Comparison of ENCODE assay signal across 11 cellular contexts in the genomic region with DNA sequence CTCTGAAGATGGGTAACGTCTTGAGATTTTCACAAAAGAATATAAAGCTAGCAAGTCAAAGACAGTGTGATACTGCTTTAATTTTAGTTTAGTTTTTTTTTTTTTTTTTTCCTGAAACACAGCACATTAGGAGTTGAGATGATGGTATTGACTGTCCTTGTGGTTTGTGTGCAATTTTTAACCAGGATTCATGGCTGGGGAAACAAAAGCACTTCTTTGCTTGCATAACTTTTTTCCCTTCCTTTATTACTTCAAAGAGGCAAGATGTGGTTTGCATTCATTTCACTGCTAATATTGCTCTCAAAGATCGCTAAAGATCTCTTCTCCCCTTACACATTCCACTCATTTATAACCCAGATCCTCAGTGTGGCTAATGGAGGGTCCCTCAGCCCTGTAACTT.
DNase-seq lines count a peak whose midpoint lies in the region; ATAC-seq and TF ChIP-seq lines count a peak whose summit lies in the region.
"Had no signal": no experiment of that assay in that cellular context is flagged by ENCODE, and none has a peak within 500 bp of the region (broad histone marks: within the 10 kb centered on the region; RNA-seq: fewer than 3 reads in every experiment).

No MANE protein-coding gene starts in this region.

- peak; percentile 50 for DNase-seq in AG10803 (ENCODE audit: low read depth)
- DNase-seq in GM23338 (ENCODE audit: low spot score): no peak
- DNase-seq in activated CD8-positive, alpha-beta T cell treated with anti-CD3 and anti-CD28 coated beads, Interleukin-2, amount 10 ng/mL, durations not matched to agents 7 days and 5 days: no peak
- peak; percentile 24 for DNase-seq in glomerular visceral epithelial cell (ENCODE audit: extremely low spot score)
- DNase-seq in HuH-7.5 (ENCODE audit: low spot score): no peak
- no peak for DNase-seq in stimulated activated CD4-positive, alpha-beta T cell treated with anti-CD3 and anti-CD28 coated beads, Interleukin-12 subunit alpha, Interleukin-12 subunit beta, amount 100 ng/mL, for 4 hours
- no peak for DNase-seq in activated effector memory CD4-positive, alpha-beta T cell treated with anti-CD3 and anti-CD28 coated beads, Interleukin-2, amount 50 U/mL, for 16 hours
- DNase-seq in activated naive CD4-positive, alpha-beta T cell treated with anti-CD3 and anti-CD28 coated beads, Interleukin-2, amount 50 U/mL, for 72 hours (ENCODE audit: low spot score in 2 of 2): no peak
- DNase-seq: erythroblast had no signal

- POLR2A ChIA-PET in activated CD8-positive, alpha-beta T cell treated with anti-CD3 and anti-CD28 coated beads, Interleukin-2, amount 10 ng/mL, durations not matched to agents 7 days and 5 days (lab: Charles Lee): no interaction called here

- no peak overlapping the region for H3K4me3 ChIP-seq in AG10803 (ENCODE audit: low read length)
- peak overlapping the region; percentile 9; the same call in 1 of the 2 replicates for H3K4me3 ChIP-seq in GM23338
- H3K4me3 ChIP-seq: SJCRH30 had no signal

- H2AFZ ChIP-seq in GM23338: peak overlapping the region; percentile 4

- no peak for ATAC-seq in GM23338
- ATAC-seq in activated CD8-positive, alpha-beta T cell treated with anti-CD3 and anti-CD28 coated beads, Interleukin-2, amount 10 ng/mL, durations not matched to agents 7 days and 5 days: no peak
- no peak for ATAC-seq in activated naive CD4-positive, alpha-beta T cell treated with anti-CD3 and anti-CD28 coated beads, Interleukin-2, amount 50 U/mL, for 72 hours

- no peak for TF ChIP-seq CTCF in AG10803 (conservative IDR thresholded peaks at IDR 0.05; ENCODE audit: low read length)
- no peak for TF ChIP-seq CTCF in GM23338 (conservative IDR thresholded peaks at IDR 0.05; ENCODE audit: low read depth in 2 of 2)

- no peak overlapping the region; the same call in 2 of the 3 replicates for H3K4me3 Mint-ChIP-seq in GM23338
- H3K4me3 Mint-ChIP-seq in activated CD8-positive, alpha-beta T cell treated with anti-CD3 and anti-CD28 coated beads, Interleukin-2, amount 10 ng/mL, durations not matched to agents 7 days and 5 days: peak overlapping the region; percentile 28

- peaks cover 26% of the 10 kb centered on the region for H3K4me1 ChIP-seq in GM23338 (ENCODE audit: insufficient read depth)
- H3K4me1 ChIP-seq: SJCRH30 had no signal

- peak overlapping the region; percentile 55 for H3K4me2 ChIP-seq in GM23338

- H3K27me3 ChIP-seq in GM23338 (ENCODE audit: insufficient read depth): no peaks in the 10 kb centered on the region
- H3K27me3 ChIP-seq: SJCRH30 had no signal

- no peaks in the 10 kb centered on the region for H3K9me3 Mint-ChIP-seq in GM23338
- H3K9me3 Mint-ChIP-seq in activated CD8-positive, alpha-beta T cell treated with anti-CD3 and anti-CD28 coated beads, Interleukin-2, amount 10 ng/mL, durations not matched to agents 7 days and 5 days (ENCODE audit: insufficient read depth): no peaks in the 10 kb centered on the region
- H3K9me3 Mint-ChIP-seq in activated naive CD4-positive, alpha-beta T cell treated with anti-CD3 and anti-CD28 coated beads, Interleukin-2, amount 50 U/mL, for 72 hours: no peaks in the 10 kb centered on the region

- H3K79me2 ChIP-seq in GM23338 (replicated peaks; ENCODE audit: insufficient read depth): no peaks in the 10 kb centered on the region

- peak overlapping the region; percentile 76 for H3K27ac Mint-ChIP-seq in GM23338
- peak overlapping the region; percentile 70 for H3K27ac Mint-ChIP-seq in activated CD8-positive, alpha-beta T cell treated with anti-CD3 and anti-CD28 coated beads, Interleukin-2, amount 10 ng/mL, durations not matched to agents 7 days and 5 days
- H3K27ac Mint-ChIP-seq in activated naive CD4-positive, alpha-beta T cell treated with anti-CD3 and anti-CD28 coated beads, Interleukin-2, amount 50 U/mL, for 72 hours: peak overlapping the region in 1 of 2 donors; percentile 82

- H3K36me3 Mint-ChIP-seq in GM23338 (ENCODE audit: low read depth): no peaks in the 10 kb centered on the region
- no peaks in the 10 kb centered on the region for H3K36me3 Mint-ChIP-seq in activated CD8-positive, alpha-beta T cell treated with anti-CD3 and anti-CD28 coated beads, Interleukin-2, amount 10 ng/mL, durations not matched to agents 7 days and 5 days (ENCODE audit: low read depth)
- H3K36me3 Mint-ChIP-seq in activated naive CD4-positive, alpha-beta T cell treated with anti-CD3 and anti-CD28 coated beads, Interleukin-2, amount 50 U/mL, for 72 hours: no peaks in the 10 kb centered on the region

- H3F3A ChIP-seq in GM23338 (replicated peaks; ENCODE audit: low read depth): no peaks in the 10 kb centered on the region

- no peaks in the 10 kb centered on the region for H4K20me1 ChIP-seq in GM23338 (replicated peaks; ENCODE audit: insufficient read depth)

- H3K36me3 ChIP-seq in GM23338 (ENCODE audit: insufficient read depth): no peaks in the 10 kb centered on the region
- H3K36me3 ChIP-seq: SJCRH30 had no signal

- H3K4me1 Mint-ChIP-seq in GM23338: peaks cover 44% of the 10 kb centered on the region
- H3K4me1 Mint-ChIP-seq in activated CD8-positive, alpha-beta T cell treated with anti-CD3 and anti-CD28 coated beads, Interleukin-2, amount 10 ng/mL, durations not matched to agents 7 days and 5 days (ENCODE audit: low read depth): peaks cover 51% of the 10 kb centered on the region

- H3K9me2 ChIP-seq in GM23338 (ENCODE audit: insufficient read depth): no peaks in the 10 kb centered on the region

- H3K27ac ChIP-seq in GM23338 (ENCODE audit: low read depth): no peak overlapping the region
- H3K27ac ChIP-seq: C4-2B, SJCRH30 had no signal

- H3K27me3 Mint-ChIP-seq in GM23338 (ENCODE audit: insufficient read depth, low read depth, poor library complexity): peaks cover 3% of the 10 kb centered on the region
- H3K27me3 Mint-ChIP-seq in activated CD8-positive, alpha-beta T cell treated with anti-CD3 and anti-CD28 coated beads, Interleukin-2, amount 10 ng/mL, durations not matched to agents 7 days and 5 days (ENCODE audit: low read depth): no peaks in the 10 kb centered on the region

- CTCF ChIA-PET in activated CD8-positive, alpha-beta T cell treated with anti-CD3 and anti-CD28 coated beads, Interleukin-2, amount 10 ng/mL, durations not matched to agents 7 days and 5 days (lab: Charles Lee): interaction anchor here (1.4 to 2.1 kb wide), 2 partner anchors 24 to 34 kb away, joined by 4 to 6 read pairs; no protein-coding TSS in a partner anchor

TF ChIP-seq in GM23338, 12 proteins besides CTCF, POLR2A, EP300 and RAD21 (continues in another document):
- TF ChIP-seq CREB1 (CRISPR knock-in tag; IDR thresholded peaks at IDR 0.05; ENCODE audit: low read depth) (no peak), EZH2 (IDR thresholded peaks at IDR 0.05; ENCODE audit: low read depth, unreplicated experiment) (no peak)
- TF ChIP-seq, protein P1, sequence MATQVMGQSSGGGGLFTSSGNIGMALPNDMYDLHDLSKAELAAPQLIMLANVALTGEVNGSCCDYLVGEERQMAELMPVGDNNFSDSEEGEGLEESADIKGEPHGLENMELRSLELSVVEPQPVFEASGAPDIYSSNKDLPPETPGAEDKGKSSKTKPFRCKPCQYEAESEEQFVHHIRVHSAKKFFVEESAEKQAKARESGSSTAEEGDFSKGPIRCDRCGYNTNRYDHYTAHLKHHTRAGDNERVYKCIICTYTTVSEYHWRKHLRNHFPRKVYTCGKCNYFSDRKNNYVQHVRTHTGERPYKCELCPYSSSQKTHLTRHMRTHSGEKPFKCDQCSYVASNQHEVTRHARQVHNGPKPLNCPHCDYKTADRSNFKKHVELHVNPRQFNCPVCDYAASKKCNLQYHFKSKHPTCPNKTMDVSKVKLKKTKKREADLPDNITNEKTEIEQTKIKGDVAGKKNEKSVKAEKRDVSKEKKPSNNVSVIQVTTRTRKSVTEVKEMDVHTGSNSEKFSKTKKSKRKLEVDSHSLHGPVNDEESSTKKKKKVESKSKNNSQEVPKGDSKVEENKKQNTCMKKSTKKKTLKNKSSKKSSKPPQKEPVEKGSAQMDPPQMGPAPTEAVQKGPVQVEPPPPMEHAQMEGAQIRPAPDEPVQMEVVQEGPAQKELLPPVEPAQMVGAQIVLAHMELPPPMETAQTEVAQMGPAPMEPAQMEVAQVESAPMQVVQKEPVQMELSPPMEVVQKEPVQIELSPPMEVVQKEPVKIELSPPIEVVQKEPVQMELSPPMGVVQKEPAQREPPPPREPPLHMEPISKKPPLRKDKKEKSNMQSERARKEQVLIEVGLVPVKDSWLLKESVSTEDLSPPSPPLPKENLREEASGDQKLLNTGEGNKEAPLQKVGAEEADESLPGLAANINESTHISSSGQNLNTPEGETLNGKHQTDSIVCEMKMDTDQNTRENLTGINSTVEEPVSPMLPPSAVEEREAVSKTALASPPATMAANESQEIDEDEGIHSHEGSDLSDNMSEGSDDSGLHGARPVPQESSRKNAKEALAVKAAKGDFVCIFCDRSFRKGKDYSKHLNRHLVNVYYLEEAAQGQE (IDR thresholded peaks at IDR 0.05; ENCODE audit: unreplicated experiment): no peak

Comparison
In these comparisons a context has a peak if more than half of its experiments do, and no peak if none do; other contexts are left out.
1. DNase-seq: peak in AG10803 (single experiment) and glomerular visceral epithelial cell (single experiment); none in GM23338 (single experiment), activated CD8-positive, alpha-beta T cell treated with anti-CD3 and anti-CD28 coated beads, Interleukin-2, amount 10 ng/mL, durations not matched to agents 7 days and 5 days (single experiment), HuH-7.5 (single experiment), stimulated activated CD4-positive, alpha-beta T cell treated with anti-CD3 and anti-CD28 coated beads, Interleukin-12 subunit alpha, Interleukin-12 subunit beta, amount 100 ng/mL, for 4 hours (single experiment), activated effector memory CD4-positive, alpha-beta T cell treated with anti-CD3 and anti-CD28 coated beads, Interleukin-2, amount 50 U/mL, for 16 hours (single experiment) and activated naive CD4-positive, alpha-beta T cell treated with anti-CD3 and anti-CD28 coated beads, Interleukin-2, amount 50 U/mL, for 72 hours (0 of 2).